1 cellular context compared by ENCODE assay signal in the genomic region with DNA sequence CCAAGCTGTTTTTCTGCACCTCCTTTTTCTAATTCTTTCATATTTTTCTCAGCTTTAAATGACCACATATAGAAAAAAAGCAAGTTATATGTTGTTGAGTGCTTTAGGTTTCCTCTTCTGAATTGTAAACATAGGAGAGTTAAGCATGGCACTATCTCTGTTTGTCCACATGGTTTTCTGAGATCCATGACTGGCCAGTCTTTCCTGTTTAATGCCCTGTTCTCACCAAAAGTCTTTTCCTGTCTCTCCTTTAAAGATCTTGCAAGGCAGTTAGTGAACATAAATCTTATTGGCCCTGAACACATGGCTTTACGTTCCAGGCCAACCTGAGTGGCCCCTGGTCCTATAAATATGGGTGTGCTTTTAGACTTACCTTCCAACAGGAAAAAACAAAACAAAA.
TF ChIP-seq lines count a peak whose summit lies in the region.

No MANE protein-coding gene starts in this region.

TF ChIP-seq in endothelial cell of umbilical vein, 7 proteins besides CTCF, POLR2A, EP300 and RAD21:
- TF ChIP-seq GATA2 (IDR thresholded peaks at IDR 0.05; ENCODE audit: insufficient read depth, insufficient read length, low read depth, low read length) (no peak), JUN (IDR thresholded peaks at IDR 0.05; ENCODE audit: borderline replicate concordance, insufficient read depth, insufficient read length, low read depth) (no peak), MYC (IDR thresholded peaks at IDR 0.05; ENCODE audit: low read depth, low read length) (no peak), EZH2 (IDR thresholded peaks at IDR 0.05; ENCODE audit: borderline replicate concordance, low read depth, low read length, severe bottlenecking) (no peak), FOS (IDR thresholded peaks at IDR 0.05; ENCODE audit: borderline replicate concordance, insufficient read depth, low read length) (no peak), POLR2AphosphoS5 (IDR thresholded peaks at IDR 0.05; ENCODE audit: insufficient read depth, low read depth, low read length) (no peak)
- TF ChIP-seq, protein P1, sequence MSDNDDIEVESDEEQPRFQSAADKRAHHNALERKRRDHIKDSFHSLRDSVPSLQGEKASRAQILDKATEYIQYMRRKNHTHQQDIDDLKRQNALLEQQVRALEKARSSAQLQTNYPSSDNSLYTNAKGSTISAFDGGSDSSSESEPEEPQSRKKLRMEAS (IDR thresholded peaks at IDR 0.05; ENCODE audit: insufficient read depth, insufficient read length) = no peak
